9 cellular contexts compared by ENCODE assay signal in the genomic region with DNA sequence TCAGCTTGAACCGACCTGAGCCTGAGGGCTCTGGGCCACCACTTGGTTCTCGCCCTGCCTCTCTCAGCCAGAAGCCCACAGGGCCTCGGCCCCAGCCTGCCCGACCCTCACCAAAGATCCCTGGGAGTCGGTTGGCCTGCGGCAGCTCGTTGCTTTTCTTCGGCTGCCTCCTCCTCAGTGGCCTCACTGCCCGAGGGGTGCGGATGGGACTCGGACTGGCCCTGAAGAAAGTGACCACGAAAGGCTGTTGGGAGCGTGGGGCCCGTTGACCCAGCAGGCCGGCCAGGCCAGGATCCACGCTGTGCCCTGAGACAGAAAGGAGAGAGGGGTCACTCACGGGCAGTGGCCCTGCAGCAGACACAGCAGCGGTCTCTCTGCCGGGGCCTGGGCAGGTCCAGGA. TPM values are rescaled to one million over a fixed set of nuclear protein-coding genes. Genes with fewer than 3 reads are reported as not detected.
DNase-seq lines count a peak whose midpoint lies in the region; ATAC-seq, FAIRE-seq and TF ChIP-seq lines count a peak whose summit lies in the region.
"Not testable (repeated sequence)": the region's sequence is repeated elsewhere in the genome, so short reads cannot be mapped to it uniquely, and the experiment has no call there.
"Had no signal": no experiment of that assay in that cellular context is flagged by ENCODE, and none has a peak within 500 bp of the region (broad histone marks: within the 10 kb centered on the region; RNA-seq: fewer than 3 reads in every experiment).

No MANE protein-coding gene starts in this region.

- not testable (repeated sequence) for TF ChIP-seq CTCF in GM23338 (conservative IDR thresholded peaks at IDR 0.05; ENCODE audit: low read depth in 2 of 2); kidney (IDR thresholded peaks at IDR 0.05; ENCODE audit: borderline replicate concordance, extremely low read depth, insufficient read depth); psoas muscle (IDR thresholded peaks at IDR 0.05); upper lobe of left lung (IDR thresholded peaks at IDR 0.05)

- not testable (repeated sequence) for H3K36me3 ChIP-seq in GM23338 (ENCODE audit: insufficient read depth); kidney (ENCODE audit: control insufficient read depth in 1 of 2, insufficient read depth in 2 of 2, low read length in 2 of 2); upper lobe of left lung
- H3K36me3 ChIP-seq in psoas muscle (ENCODE audit: insufficient read depth in 1 of 2, low read depth in 1 of 2) = peaks cover 0 to 17% of the 10 kb centered on the region in 2 donors

- not testable (repeated sequence) for H3K9me2 ChIP-seq in GM23338 (ENCODE audit: insufficient read depth)

- peaks cover 11% of the 10 kb centered on the region for H3K36me3 Mint-ChIP-seq in GM23338 (ENCODE audit: low read depth)
- not testable (repeated sequence) for H3K36me3 Mint-ChIP-seq in natural killer cell treated with Interleukin-12 subunit alpha and Interleukin-12 subunit beta and Interleukin-15 and Interleukin-18, amount 100 ng/mL, for 72 hours

- not testable (repeated sequence) for H3K9ac ChIP-seq in kidney (ENCODE audit: low read length in 2 of 2)

- not testable (repeated sequence) for H3K4me3 ChIP-seq in GM23338; kidney (ENCODE audit: low read length in 2 of 2); psoas muscle; upper lobe of left lung

- not testable (repeated sequence) for H3K27me3 Mint-ChIP-seq in GM23338 (ENCODE audit: insufficient read depth, low read depth, poor library complexity); natural killer cell treated with Interleukin-12 subunit alpha and Interleukin-12 subunit beta and Interleukin-15 and Interleukin-18, amount 100 ng/mL, for 72 hours

- not testable (repeated sequence) for H3K27ac ChIP-seq in GM23338 (ENCODE audit: low read depth); kidney (ENCODE audit: low read depth in 2 of 2, low read length in 2 of 2); psoas muscle; upper lobe of left lung

- WGBS in psoas muscle, 3 donors = 70 to 91% (median 81%) methylated on average over 7 to 13 of the region's 19 CpGs
- no CpG with 5 or more reads among the region's 19 CpGs for WGBS in upper lobe of left lung, 2 donors

- TF ChIP-seq POLR2A in upper lobe of left lung (IDR thresholded peaks at IDR 0.05) = not testable (repeated sequence)

- not testable (repeated sequence) for H3K4me3 Mint-ChIP-seq in GM23338; natural killer cell treated with Interleukin-12 subunit alpha and Interleukin-12 subunit beta and Interleukin-15 and Interleukin-18, amount 100 ng/mL, for 72 hours

- not testable (repeated sequence) for H3F3A ChIP-seq in GM23338 (replicated peaks; ENCODE audit: low read depth)

- ATAC-seq in GM23338 (peak; percentile 16; the same call in 2 of the 3 replicates), SK-N-SH treated with all-trans-retinoic acid at 6 μM for 48 hours (peak; percentile 5; the same call in 1 of the 3 replicates), left cardiac atrium (peak; percentile 9 to 10), psoas muscle (peak in 3 of 4 donors; percentile 16 to 44 (median 22)), upper lobe of left lung (ENCODE audit: low FRiP score in 2 of 2) (peak; percentile 4 to 9)
- not testable (repeated sequence) for ATAC-seq in natural killer cell treated with Interleukin-12 subunit alpha and Interleukin-12 subunit beta and Interleukin-15 and Interleukin-18, amount 100 ng/mL, for 72 hours

- H3K27ac Mint-ChIP-seq in GM23338; natural killer cell treated with Interleukin-12 subunit alpha and Interleukin-12 subunit beta and Interleukin-15 and Interleukin-18, amount 100 ng/mL, for 72 hours: not testable (repeated sequence)

- intact Hi-C loops in left cardiac atrium (cut with DNase I); kidney (cut with DNase I); psoas muscle (cut with DNase I): not testable (repeated sequence)

- H2AFZ ChIP-seq in GM23338 = not testable (repeated sequence)

- peaks cover 13% of the 10 kb centered on the region; the same call in 2 of the 3 replicates for H3K9me3 Mint-ChIP-seq in GM23338
- H3K9me3 Mint-ChIP-seq in natural killer cell treated with Interleukin-12 subunit alpha and Interleukin-12 subunit beta and Interleukin-15 and Interleukin-18, amount 100 ng/mL, for 72 hours = not testable (repeated sequence)

- not testable (repeated sequence) for H3K4me2 ChIP-seq in GM23338

- DNase-seq in GM23338 (ENCODE audit: low spot score); left cardiac atrium; psoas muscle: not testable (repeated sequence)
- DNase-seq in kidney = peak; percentile 59
- peak; percentile 44 for DNase-seq in natural killer cell treated with Interleukin-12 subunit alpha and Interleukin-12 subunit beta and Interleukin-15 and Interleukin-18, amount 100 ng/mL, for 72 hours (ENCODE audit: low spot score)
- DNase-seq in upper lobe of left lung = peak in 1 of 2 donors; percentile 50

- not testable (repeated sequence) for FAIRE-seq in kidney (lab: Jason Lieb, UNC)

- not testable (repeated sequence) for H4K20me1 ChIP-seq in GM23338 (replicated peaks; ENCODE audit: insufficient read depth)

- H3K79me2 ChIP-seq in GM23338 (replicated peaks; ENCODE audit: insufficient read depth) = not testable (repeated sequence)

- not testable (repeated sequence) for H3K27me3 ChIP-seq in GM23338 (ENCODE audit: insufficient read depth); psoas muscle (ENCODE audit: insufficient read depth in 3 of 3, low read length in 2 of 3); upper lobe of left lung

- H3K9me3 ChIP-seq in kidney (ENCODE audit: control insufficient read depth in 1 of 2, low read length in 2 of 2); psoas muscle; upper lobe of left lung: not testable (repeated sequence)

- H3K4me1 Mint-ChIP-seq in GM23338; natural killer cell treated with Interleukin-12 subunit alpha and Interleukin-12 subunit beta and Interleukin-15 and Interleukin-18, amount 100 ng/mL, for 72 hours (ENCODE audit: low read depth in 2 of 2): not testable (repeated sequence)

- TF ChIP-seq EP300 in upper lobe of left lung (IDR thresholded peaks at IDR 0.05) = not testable (repeated sequence)

- not testable (repeated sequence) for H3K4me1 ChIP-seq in GM23338 (ENCODE audit: insufficient read depth); kidney (ENCODE audit: control insufficient read depth in 1 of 2, insufficient read depth in 1 of 2, low read depth in 1 of 2, low read length in 2 of 2); psoas muscle; upper lobe of left lung

RNA-seq across cellular contexts. Expression of gene OXCT2, which starts 6.6 kb away (rescaled TPM):
- 2.8 and 4.0 TPM in 2 replicates for total RNA-seq in GM23338 (2014; rRNA removed; shearing (Covaris generic))
- polyA plus RNA-seq in GM23338 (2016; fragmentation: Nextera tagmentation; extraction: Ambion mirVana) = 1.1 and 1.4 TPM in 2 replicates
- total RNA-seq in left cardiac atrium = 10 to 100 TPM in 1 of 2 donors, 1 to 10 TPM in 1; 4.7 to 16.2 TPM
- 0.98 TPM for total RNA-seq in kidney
- 0.32 TPM for polyA plus RNA-seq in kidney (ENCODE audit: insufficient read depth, low read depth, low replicate concordance)
- under 1 TPM; 0.47 to 0.59 TPM for total RNA-seq in natural killer cell treated with Interleukin-12 subunit alpha and Interleukin-12 subunit beta and Interleukin-15 and Interleukin-18, amount 100 ng/mL, for 72 hours
- total RNA-seq in psoas muscle = under 1 TPM in 3 of 4 donors, not detected in 1; 0.23 to 0.48 (median 0.34) TPM
- under 1 TPM in 2 of 3 donors, not detected in 1; 0.03 to 0.16 TPM for polyA plus RNA-seq in psoas muscle
- total RNA-seq in upper lobe of left lung = 1 to 10 TPM in 2 of 6 donors, under 1 TPM in 2, not detected in 2; 0.46 to 2.8 (median 0.94) TPM
- total RNA-seq: A172; CD4-positive, alpha-beta T cell had no signal

RNA-seq across cellular contexts. Expression of gene BMP8B, which starts 24.2 kb away (rescaled TPM):
- total RNA-seq in GM23338 (2014; rRNA removed; shearing (Covaris generic)) = 0.43 and 0.90 TPM in 2 replicates
- 0.16 and 0.17 TPM in 2 replicates for polyA plus RNA-seq in GM23338 (2016; fragmentation: Nextera tagmentation; extraction: Ambion mirVana)
- total RNA-seq in left cardiac atrium = under 1 TPM; 0.44 to 0.59 TPM
- total RNA-seq in kidney = 4.9 TPM
- 0.34 TPM for polyA plus RNA-seq in kidney (ENCODE audit: insufficient read depth, low read depth, low replicate concordance)
- 1 to 10 TPM in 1 of 2 donors, under 1 TPM in 1; 0.84 to 1.8 TPM for total RNA-seq in natural killer cell treated with Interleukin-12 subunit alpha and Interleukin-12 subunit beta and Interleukin-15 and Interleukin-18, amount 100 ng/mL, for 72 hours
- under 1 TPM; 0.15 to 0.25 (median 0.17) TPM for total RNA-seq in psoas muscle
- polyA plus RNA-seq in psoas muscle = under 1 TPM; 0.06 to 0.11 (median 0.08) TPM
- 1 to 10 TPM; 1.2 to 5.2 (median 2.3) TPM for total RNA-seq in upper lobe of left lung

RNA-seq across cellular contexts. Expression of gene PPIE, which starts 25.8 kb away (rescaled TPM):
- total RNA-seq in GM23338 (2014; rRNA removed; shearing (Covaris generic)) = 24.3 and 27.8 TPM in 2 replicates
- polyA plus RNA-seq in GM23338 (2016; fragmentation: Nextera tagmentation; extraction: Ambion mirVana) = 50.3 and 51.9 TPM in 2 replicates
- 10 to 100 TPM; 26.4 to 30.8 TPM for total RNA-seq in left cardiac atrium
- total RNA-seq in kidney = 58.6 TPM
- polyA plus RNA-seq in kidney (ENCODE audit: insufficient read depth, low read depth, low replicate concordance) = 52.0 TPM
- total RNA-seq in natural killer cell treated with Interleukin-12 subunit alpha and Interleukin-12 subunit beta and Interleukin-15 and Interleukin-18, amount 100 ng/mL, for 72 hours = 10 to 100 TPM; 60.0 to 61.2 TPM
- 10 to 100 TPM; 23.5 to 34.3 (median 33.2) TPM for total RNA-seq in psoas muscle
- 10 to 100 TPM; 44.5 to 53.2 (median 49.4) TPM for polyA plus RNA-seq in psoas muscle
- total RNA-seq in upper lobe of left lung = 10 to 100 TPM; 23.6 to 54.5 (median 36.1) TPM
